Comparison of ENCODE assay signal across 25 cellular contexts in genomic region chr1:3115275-3116149, GRCh38. TPM values are rescaled to one million over a fixed set of nuclear protein-coding genes. Genes with fewer than 3 reads are reported as not detected.
DNase-seq lines count a peak whose midpoint lies in the region; ATAC-seq and TF ChIP-seq lines count a peak whose summit lies in the region.
"Had no signal": no experiment of that assay in that cellular context is flagged by ENCODE, and none has a peak within 500 bp of the region (broad histone marks: within the 10 kb centered on the region; RNA-seq: fewer than 3 reads in every experiment).

No MANE protein-coding gene starts in this region.

- no peaks in the 10 kb centered on the region for H3K27me3 Mint-ChIP-seq in activated T-cell treated with anti-CD3 and anti-CD28 coated beads, Interleukin-2, amount 50 U/mL, for 4 hours (ENCODE audit: low read depth)
- H3K27me3 Mint-ChIP-seq: CD4-positive, alpha-beta T cell; IgD-negative memory B cell had no signal

- H3K4me3 ChIP-seq in liver (ENCODE audit: low read depth in 1 of 3, low read length in 3 of 3): no peak overlapping the region
- H3K4me3 ChIP-seq: BLaER1, SJCRH30 had no signal

- peaks cover 2 to 15% (median 9%) of the 10 kb centered on the region in 4 donors for H3K4me1 ChIP-seq in liver (ENCODE audit: control insufficient read depth in 4 of 4, insufficient read depth in 4 of 4, low read length in 3 of 4)
- H3K4me1 ChIP-seq: SJCRH30 had no signal

- no peaks in the 10 kb centered on the region for H3K9me3 ChIP-seq in liver (ENCODE audit: control insufficient read depth in 4 of 4, low read length in 3 of 4)
- H3K9me3 ChIP-seq: BLaER1, SJCRH30 had no signal

- DNase-seq in NCI-H748 (lab: John Stamatoyannopoulos, UW; ENCODE audit: unreplicated experiment) (peak; percentile 7), NCI-H748 treated with DMSO at 0.1 percent for 48 hours (lab: John Stamatoyannopoulos, UW) (no peak), retina (peak; percentile 61), epidermal melanocyte (ENCODE audit: insufficient read length, low spot score) (no peak), HUDEP-2 (lab: John Stamatoyannopoulos, UW; ENCODE audit: unreplicated experiment in 76 of 76) (no peak)
- no peak for DNase-seq in activated T-cell treated with anti-CD3 and anti-CD28 coated beads, Interleukin-2, amount 50 U/mL, for 4 hours
- DNase-seq: ACHN; CD4-positive, alpha-beta T cell; COR-L47; DMS 273 treated with DMSO at 0.1 percent for 48 hours; GOT3; HCEC 1CT; NCI-H1105 treated with DMSO at 0.1 percent for 48 hours; NCI-H2029 treated with DMSO at 0.1 percent for 48 hours; NCI-H345; NCI-H524; OCI-M1; SJCRH30 had no signal

- H3K36me3 ChIP-seq in liver (ENCODE audit: control insufficient read depth in 4 of 4, insufficient read depth in 3 of 4, low read depth in 1 of 4, low read length in 3 of 4): no peaks in the 10 kb centered on the region
- H3K36me3 ChIP-seq: BLaER1, SJCRH30 had no signal

- H3K9me3 Mint-ChIP-seq in activated T-cell treated with anti-CD3 and anti-CD28 coated beads, Interleukin-2, amount 50 U/mL, for 4 hours: no peaks in the 10 kb centered on the region
- H3K9me3 Mint-ChIP-seq: CD4-positive, alpha-beta T cell; IgD-negative memory B cell had no signal

- no peak for ATAC-seq in activated T-cell treated with anti-CD3 and anti-CD28 coated beads, Interleukin-2, amount 50 U/mL, for 4 hours
- no peak for ATAC-seq in GM18498 (IDR thresholded peaks at IDR 0.05; ENCODE audit: unreplicated experiment)

- TF ChIP-seq RAD21 in liver (IDR thresholded peaks at IDR 0.05): no peak

- H3K4me1 Mint-ChIP-seq in activated T-cell treated with anti-CD3 and anti-CD28 coated beads, Interleukin-2, amount 50 U/mL, for 4 hours (ENCODE audit: low read depth): no peaks in the 10 kb centered on the region

- no peak overlapping the region for H3K9ac ChIP-seq in liver (ENCODE audit: low read depth in 1 of 2, low read length in 2 of 2)
- H3K9ac ChIP-seq: BLaER1 had no signal

- no peak for TF ChIP-seq CTCF in liver (IDR thresholded peaks at IDR 0.05; ENCODE audit: low read depth, low read length, missing input control)

- H3K4me3 Mint-ChIP-seq in activated T-cell treated with anti-CD3 and anti-CD28 coated beads, Interleukin-2, amount 50 U/mL, for 4 hours: no peak overlapping the region
- H3K4me3 Mint-ChIP-seq: CD4-positive, alpha-beta T cell; IgD-negative memory B cell had no signal

- no peaks in the 10 kb centered on the region for H3K36me3 Mint-ChIP-seq in activated T-cell treated with anti-CD3 and anti-CD28 coated beads, Interleukin-2, amount 50 U/mL, for 4 hours (ENCODE audit: insufficient read depth)
- H3K36me3 Mint-ChIP-seq: IgD-negative memory B cell had no signal

- WGBS in liver: 49% methylated on average over 38 of the region's 38 CpGs

- no peak overlapping the region for H3K27ac ChIP-seq in liver (ENCODE audit: low read depth in 1 of 2, low read length in 2 of 2)
- H3K27ac ChIP-seq: 22Rv1, BLaER1, HL-60, SJCRH30 had no signal

- H3K27me3 ChIP-seq in liver (ENCODE audit: control insufficient read depth in 4 of 4, insufficient read depth in 4 of 4, low read length in 3 of 4): no peaks in the 10 kb centered on the region
- H3K27me3 ChIP-seq: SJCRH30 had no signal

TF ChIP-seq in liver, 16 proteins besides CTCF, POLR2A, EP300 and RAD21:
- TF ChIP-seq HNF4G (IDR thresholded peaks at IDR 0.05) (peak; percentile 95), ATF3 (IDR thresholded peaks at IDR 0.05) (no peak), SP1 (IDR thresholded peaks at IDR 0.05) (peak; percentile 61), RXRA (IDR thresholded peaks at IDR 0.05) (peak in 1 of 2 donors; percentile 43), HNF4A (conservative IDR thresholded peaks at IDR 0.05) (peak; percentile 98)

RNA-seq across cellular contexts. Expression of gene PRDM16, which starts 46.5 kb away (rescaled TPM):
- under 1 TPM; 0.05 to 0.67 TPM for total RNA-seq in liver
- under 1 TPM; 0.14 to 0.25 TPM for polyA plus RNA-seq in liver
- total RNA-seq in activated T-cell treated with anti-CD3 and anti-CD28 coated beads, Interleukin-2, amount 50 U/mL, for 4 hours: under 1 TPM in 2 of 3 donors, not detected in 1; 0.05 to 0.22 TPM
- total RNA-seq: CD4-positive, alpha-beta T cell; HT-29 had no signal
- polyA plus RNA-seq: IgD-negative memory B cell had no signal

Comparison
In these comparisons a context has a peak if more than half of its experiments do, and no peak if none do; other contexts are left out.
1. DNase-seq: peak in NCI-H748 (single experiment) and retina (single experiment); none in NCI-H748 treated with DMSO at 0.1 percent for 48 hours (single experiment), activated T-cell treated with anti-CD3 and anti-CD28 coated beads, Interleukin-2, amount 50 U/mL, for 4 hours (single experiment), epidermal melanocyte (single experiment) and HUDEP-2 (0 of 76).